In the genomic region with DNA sequence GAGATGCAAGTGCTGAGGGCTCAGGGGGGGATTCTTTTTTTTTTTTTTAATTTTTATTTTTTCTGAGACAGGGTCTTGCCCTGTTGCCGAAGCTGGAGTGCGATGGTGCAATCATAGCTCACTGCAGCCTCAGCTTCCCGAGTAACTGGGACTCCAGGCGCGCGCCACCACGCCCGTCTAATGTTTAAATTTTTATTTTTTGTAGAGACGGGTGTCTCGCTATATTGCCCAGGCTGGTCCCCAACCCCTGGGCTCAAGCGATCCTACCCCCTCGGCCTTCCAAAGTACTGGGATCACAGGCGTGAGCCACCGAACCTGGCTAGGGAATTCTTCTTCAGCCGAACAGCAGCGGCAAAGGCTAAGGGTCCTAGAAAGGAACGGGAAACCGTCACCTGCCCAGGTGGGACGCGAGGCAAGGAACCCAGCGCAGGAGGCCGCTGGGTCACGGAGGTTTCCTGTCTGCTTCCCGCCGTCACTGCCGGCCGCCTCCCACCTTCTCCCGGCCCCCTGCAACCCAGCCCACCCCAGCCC, we compare ENCODE assay signal across 1 cellular context.
TF ChIP-seq lines count a peak whose summit lies in the region.

No MANE protein-coding gene starts in this region.

TF ChIP-seq in IMR-90, 13 proteins besides CTCF, POLR2A, EP300 and RAD21 (continued from another document):
- TF ChIP-seq, protein P1, sequence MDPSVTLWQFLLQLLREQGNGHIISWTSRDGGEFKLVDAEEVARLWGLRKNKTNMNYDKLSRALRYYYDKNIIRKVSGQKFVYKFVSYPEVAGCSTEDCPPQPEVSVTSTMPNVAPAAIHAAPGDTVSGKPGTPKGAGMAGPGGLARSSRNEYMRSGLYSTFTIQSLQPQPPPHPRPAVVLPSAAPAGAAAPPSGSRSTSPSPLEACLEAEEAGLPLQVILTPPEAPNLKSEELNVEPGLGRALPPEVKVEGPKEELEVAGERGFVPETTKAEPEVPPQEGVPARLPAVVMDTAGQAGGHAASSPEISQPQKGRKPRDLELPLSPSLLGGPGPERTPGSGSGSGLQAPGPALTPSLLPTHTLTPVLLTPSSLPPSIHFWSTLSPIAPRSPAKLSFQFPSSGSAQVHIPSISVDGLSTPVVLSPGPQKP (IDR thresholded peaks at IDR 0.05; ENCODE audit: borderline replicate concordance, low read depth, low read length): no peak
- TF ChIP-seq MAFK (IDR thresholded peaks at IDR 0.05; ENCODE audit: low read depth, low read length): no peak
- TF ChIP-seq, protein P2, sequence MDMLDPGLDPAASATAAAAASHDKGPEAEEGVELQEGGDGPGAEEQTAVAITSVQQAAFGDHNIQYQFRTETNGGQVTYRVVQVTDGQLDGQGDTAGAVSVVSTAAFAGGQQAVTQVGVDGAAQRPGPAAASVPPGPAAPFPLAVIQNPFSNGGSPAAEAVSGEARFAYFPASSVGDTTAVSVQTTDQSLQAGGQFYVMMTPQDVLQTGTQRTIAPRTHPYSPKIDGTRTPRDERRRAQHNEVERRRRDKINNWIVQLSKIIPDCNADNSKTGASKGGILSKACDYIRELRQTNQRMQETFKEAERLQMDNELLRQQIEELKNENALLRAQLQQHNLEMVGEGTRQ (IDR thresholded peaks at IDR 0.05; ENCODE audit: low read depth, low read length): no peak
- TF ChIP-seq RCOR1 (IDR thresholded peaks at IDR 0.05; ENCODE audit: insufficient replicate concordance, low read length): no peak
- TF ChIP-seq NFE2L2 (IDR thresholded peaks at IDR 0.05; ENCODE audit: low read depth, low read length): no peak
- no peak for TF ChIP-seq BHLHE40 (IDR thresholded peaks at IDR 0.05; ENCODE audit: low read depth, low read length)
- TF ChIP-seq CHD1 (IDR thresholded peaks at IDR 0.05; ENCODE audit: low read depth, low read length): no peak
- TF ChIP-seq CEBPB (IDR thresholded peaks at IDR 0.05; ENCODE audit: low read depth, low read length): no peak
